In genomic region chr6:15304337-15305078, GRCh38 we compare ENCODE assay signal across 17 cellular contexts. TPM values are rescaled to one million over a fixed set of nuclear protein-coding genes. Genes with fewer than 3 reads are reported as not detected.
DNase-seq lines count a peak whose midpoint lies in the region; ATAC-seq and TF ChIP-seq lines count a peak whose summit lies in the region.
"Had no signal": no experiment of that assay in that cellular context is flagged by ENCODE, and none has a peak within 500 bp of the region (broad histone marks: within the 10 kb centered on the region; RNA-seq: fewer than 3 reads in every experiment).

No MANE protein-coding gene starts in this region.

- H3K27ac ChIP-seq in BLaER1 = peak overlapping the region; percentile 28; the same call in 1 of the 2 replicates
- H3K27ac ChIP-seq in CD8-positive, alpha-beta memory T cell (ENCODE audit: low read depth, low read length) = peak overlapping the region; percentile 6
- H3K27ac ChIP-seq in mesodermal cell (ENCODE audit: low read depth, low read length, severe bottlenecking) = peak overlapping the region; percentile 67
- no peak overlapping the region for H3K27ac ChIP-seq in A673 (ENCODE audit: low read depth, low read length, poor library complexity, severe bottlenecking)
- no peak overlapping the region for H3K27ac ChIP-seq in heart left ventricle
- H3K27ac ChIP-seq: GM23248 had no signal

- H3K36me3 ChIP-seq in BLaER1 (peaks cover 13% of the 10 kb centered on the region), mesodermal cell (ENCODE audit: control insufficient read depth, insufficient read depth, low read length) (no peaks in the 10 kb centered on the region), A673 (ENCODE audit: insufficient read depth, low read length, poor library complexity, severe bottlenecking) (no peaks in the 10 kb centered on the region), heart left ventricle (no peaks in the 10 kb centered on the region)
- H3K36me3 ChIP-seq in CD8-positive, alpha-beta memory T cell (ENCODE audit: insufficient read depth, low read length) = no peaks in the 10 kb centered on the region

- H3K27me3 Mint-ChIP-seq in CD8-positive, alpha-beta memory T cell = peaks cover 0 to 1% of the 10 kb centered on the region in 2 donors
- no peaks in the 10 kb centered on the region for H3K27me3 Mint-ChIP-seq in activated T-helper 17 cell treated with anti-CD3 and anti-CD28 coated beads, Interleukin-2, amount 50 U/mL, for 72 hours

- CTCF ChIA-PET in CD8-positive, alpha-beta memory T cell (lab: Charles Lee) = interaction anchor here (1.2 kb wide), 1 partner anchor 39 kb away, joined by 3 read pairs; no protein-coding TSS in a partner anchor
- CTCF ChIA-PET in A673 (lab: Charles Lee) = interaction anchor here (0.6 to 0.7 kb wide), 2 partner anchors 32 to 56 kb away, joined by 3 to 7 read pairs; no protein-coding TSS in a partner anchor

- WGBS in mesodermal cell (ENCODE audit: insufficient coverage in 2 of 2), 2 experiments = 63 to 73% methylated on average over 3 of the region's 4 CpGs
- 65 to 79% (median 72%) methylated on average over 4 of the region's 4 CpGs for WGBS in heart left ventricle, 4 donors

- H3K9ac ChIP-seq in BLaER1 = peak overlapping the region; percentile 36; the same call in 1 of the 2 replicates
- H3K9ac ChIP-seq: GM23248 had no signal

- H3K4me3 Mint-ChIP-seq in CD8-positive, alpha-beta memory T cell = peak overlapping the region in 3 of 7 donors; percentile 39 to 78 (median 55)
- peak overlapping the region; percentile 63 for H3K4me3 Mint-ChIP-seq in activated T-helper 17 cell treated with anti-CD3 and anti-CD28 coated beads, Interleukin-2, amount 50 U/mL, for 72 hours

- no peaks in the 10 kb centered on the region for H3K27me3 ChIP-seq in BLaER1
- no peaks in the 10 kb centered on the region for H3K27me3 ChIP-seq in CD8-positive, alpha-beta memory T cell (ENCODE audit: insufficient read depth, low read length, poor library complexity, severe bottlenecking)
- H3K27me3 ChIP-seq in A673 (replicated peaks; ENCODE audit: insufficient read depth, low read depth, low read length, poor library complexity) = no peaks in the 10 kb centered on the region
- no peaks in the 10 kb centered on the region for H3K27me3 ChIP-seq in heart left ventricle

- peaks cover 70 to 84% (median 76%) of the 10 kb centered on the region in 3 donors for H3K4me1 Mint-ChIP-seq in CD8-positive, alpha-beta memory T cell
- H3K4me1 Mint-ChIP-seq in activated T-helper 17 cell treated with anti-CD3 and anti-CD28 coated beads, Interleukin-2, amount 50 U/mL, for 72 hours = peaks cover 67% of the 10 kb centered on the region

- POLR2A ChIA-PET in CD8-positive, alpha-beta memory T cell (lab: Charles Lee) = no interaction called here
- POLR2A ChIA-PET in A673 (lab: Charles Lee; ENCODE audit: low non-redundant PET) = no interaction called here

- H4K20me1 ChIP-seq in BLaER1 = peaks cover 100% of the 10 kb centered on the region

- no peak for TF ChIP-seq POLR2A in heart left ventricle (IDR thresholded peaks at IDR 0.05)

- peaks cover 0 to 4% (median 2%) of the 10 kb centered on the region in 3 donors for H3K36me3 Mint-ChIP-seq in CD8-positive, alpha-beta memory T cell
- H3K36me3 Mint-ChIP-seq in activated T-helper 17 cell treated with anti-CD3 and anti-CD28 coated beads, Interleukin-2, amount 50 U/mL, for 72 hours (ENCODE audit: low read depth) = peaks cover 82% of the 10 kb centered on the region

- H3K27ac Mint-ChIP-seq in CD8-positive, alpha-beta memory T cell = peak overlapping the region; percentile 44 to 93 (median 81)
- H3K27ac Mint-ChIP-seq in activated T-helper 17 cell treated with anti-CD3 and anti-CD28 coated beads, Interleukin-2, amount 50 U/mL, for 72 hours = peak overlapping the region; percentile 43

- H3K4me2 ChIP-seq in BLaER1 = peak overlapping the region; percentile 54

- ATAC-seq in activated T-helper 17 cell treated with anti-CD3 and anti-CD28 coated beads, Interleukin-2, amount 50 U/mL, for 72 hours (replicated peaks) = no peak
- ATAC-seq in heart left ventricle = no peak
- ATAC-seq: Panc1 had no signal

- DNase-seq in CD8-positive, alpha-beta memory T cell = no peak
- DNase-seq in A673 (ENCODE audit: low spot score) (no peak), NCI-H1417 (lab: John Stamatoyannopoulos, UW) (no peak), heart left ventricle (no peak)
- DNase-seq in NK-92 treated with Interleukin-12 subunit alpha and Interleukin-12 subunit beta, amount 100 ng/mL, for 24 hours (lab: John Stamatoyannopoulos, UW) = no peak
- DNase-seq: activated CD4-positive, alpha-beta T cell treated with anti-CD3 and anti-CD28 coated beads for 1 hour; activated gamma-delta T cell; caudate nucleus; COR-L47; GM23248; midbrain; NCI-H1417 treated with DMSO at 0.1 percent for 48 hours; NCI-H510A had no signal

- no TSS peak for BruUV-seq in A673 (replicated peaks; lab: Mats Ljungman, UMichigan)

- H3K4me3 ChIP-seq in BLaER1 = no peak overlapping the region
- H3K4me3 ChIP-seq in CD8-positive, alpha-beta memory T cell (ENCODE audit: low read length) = no peak overlapping the region
- no peak overlapping the region for H3K4me3 ChIP-seq in mesodermal cell (ENCODE audit: extremely low read depth, insufficient read depth, low read length, poor library complexity, severe bottlenecking)
- no peak overlapping the region for H3K4me3 ChIP-seq in A673 (ENCODE audit: low read depth, low read length, poor library complexity, severe bottlenecking)
- H3K4me3 ChIP-seq in heart left ventricle = no peak overlapping the region
- H3K4me3 ChIP-seq: GM23248 had no signal

- H3K9me3 ChIP-seq in BLaER1 (no peaks in the 10 kb centered on the region), mesodermal cell (ENCODE audit: control insufficient read depth, low read length) (no peaks in the 10 kb centered on the region), A673 (ENCODE audit: low read depth, low read length, poor library complexity, severe bottlenecking) (no peaks in the 10 kb centered on the region), heart left ventricle (no peaks in the 10 kb centered on the region)
- no peaks in the 10 kb centered on the region for H3K9me3 ChIP-seq in CD8-positive, alpha-beta memory T cell (ENCODE audit: low read length)

- no peaks in the 10 kb centered on the region for H3K9me3 Mint-ChIP-seq in CD8-positive, alpha-beta memory T cell
- H3K9me3 Mint-ChIP-seq in activated T-helper 17 cell treated with anti-CD3 and anti-CD28 coated beads, Interleukin-2, amount 50 U/mL, for 72 hours = no peaks in the 10 kb centered on the region

- intact Hi-C loops in A673 (cut with micrococcal nuclease; ENCODE audit: unreplicated experiment) (loop anchor here (5.0 kb wide), 1 partner anchor 37 kb away; no protein-coding TSS in a partner anchor), heart left ventricle (cut with DNase I) (no loop called here)

- no peak for TF ChIP-seq CTCF in A673 (conservative IDR thresholded peaks at IDR 0.05; ENCODE audit: low read depth, low read length)
- no peak for TF ChIP-seq CTCF in heart left ventricle (IDR thresholded peaks at IDR 0.05)

- H3K4me1 ChIP-seq in BLaER1 (peaks cover 98% of the 10 kb centered on the region), mesodermal cell (ENCODE audit: control insufficient read depth, insufficient read depth, low read length, poor library complexity, severe bottlenecking) (peaks cover 68% of the 10 kb centered on the region), A673 (ENCODE audit: insufficient read depth, low read length, poor library complexity, severe bottlenecking) (peaks cover 57% of the 10 kb centered on the region), heart left ventricle (peaks cover 0 to 75% (median 42%) of the 10 kb centered on the region in 12 donors)
- peaks cover 76% of the 10 kb centered on the region for H3K4me1 ChIP-seq in CD8-positive, alpha-beta memory T cell (ENCODE audit: insufficient read depth, low read length)

RNA-seq across cellular contexts. Expression of gene JARID2, which starts 58.6 kb away (rescaled TPM):
- 10 to 100 TPM; 25.0 to 25.5 TPM for total RNA-seq in CD8-positive, alpha-beta memory T cell
- 12.0 TPM for polyA plus RNA-seq in CD8-positive, alpha-beta memory T cell
- total RNA-seq in activated T-helper 17 cell treated with anti-CD3 and anti-CD28 coated beads, Interleukin-2, amount 50 U/mL, for 72 hours = 10 to 100 TPM; 20.7 to 50.3 TPM
- 32.9 TPM for polyA plus RNA-seq in mesodermal cell (2013, experiment 1 of 2)
- polyA plus RNA-seq in mesodermal cell (2013, experiment 2 of 2) = 28.8 TPM
- 29.4 and 34.1 TPM in 2 replicates for total RNA-seq in A673 (2021)
- total RNA-seq in heart left ventricle = 10 to 100 TPM in 3 of 9 donors, 1 to 10 TPM in 6; 6.0 to 12.2 (median 8.5) TPM
- polyA plus RNA-seq in heart left ventricle = 1 to 10 TPM; 3.5 to 4.1 TPM

Comparison
In these comparisons a context has a peak if more than half of its experiments do, and no peak if none do; other contexts are left out.
1. H3K27ac ChIP-seq: peak in BLaER1 (single experiment), CD8-positive, alpha-beta memory T cell (single experiment) and mesodermal cell (single experiment); none in A673 (single experiment) and heart left ventricle (0 of 12).